Comparison of ENCODE assay signal across 14 cellular contexts in genomic region chr6:87723727-87724078, GRCh38. TPM values are rescaled to one million over a fixed set of nuclear protein-coding genes. Genes with fewer than 3 reads are reported as not detected.
DNase-seq lines count a peak whose midpoint lies in the region; ATAC-seq, FAIRE-seq and TF ChIP-seq lines count a peak whose summit lies in the region.
"Had no signal": no experiment of that assay in that cellular context is flagged by ENCODE, and none has a peak within 500 bp of the region (broad histone marks: within the 10 kb centered on the region; RNA-seq: fewer than 3 reads in every experiment).

No MANE protein-coding gene starts in this region.

- no peaks in the 10 kb centered on the region for H3K36me3 Mint-ChIP-seq in activated T-helper 17 cell treated with anti-CD3 and anti-CD28 coated beads, Interleukin-2, amount 50 U/mL, for 72 hours (ENCODE audit: low read depth)

- no peak for TF ChIP-seq EP300 in HepG2 (IDR thresholded peaks at IDR 0.05; ENCODE audit: low read depth in 2 of 2, low read length in 2 of 2)
- no peak for TF ChIP-seq EP300 in HepG2 (CRISPR knock-in tag; IDR thresholded peaks at IDR 0.05; ENCODE audit: borderline replicate concordance)

- H3K4me2 ChIP-seq in HepG2 (ENCODE audit: low read depth, low read length): 0 out of 2 replicates have a peak overlapping the region, but pooled peaks have one; percentile 13

- POLR2A ChIA-PET in HepG2 (lab: Yijun Ruan, JAX): interaction anchor here (0.7 to 1.5 kb wide), 2 partner anchors 18 to 21 kb away, joined by 3 to 6 read pairs; partner anchors contain the start of gene AKIRIN2

- H3K9me3 ChIP-seq in right cardiac atrium (ENCODE audit: control insufficient read depth, low read length): no peaks in the 10 kb centered on the region
- H3K9me3 ChIP-seq in HepG2 (ENCODE audit: low read length): no peaks in the 10 kb centered on the region
- H3K9me3 ChIP-seq in thyroid gland: no peaks in the 10 kb centered on the region

- no peaks in the 10 kb centered on the region for H3K27me3 ChIP-seq in right cardiac atrium (ENCODE audit: control insufficient read depth, insufficient read depth)
- H3K27me3 ChIP-seq in HepG2 (ENCODE audit: control insufficient read depth in 1 of 2, insufficient read depth in 2 of 2, low read length in 2 of 2): no peaks in the 10 kb centered on the region
- H3K27me3 ChIP-seq in thyroid gland: no peaks in the 10 kb centered on the region

- H3K9ac ChIP-seq in HepG2 (ENCODE audit: insufficient read depth, low read depth, low read length): no peak overlapping the region

- TF ChIP-seq POLR2A in HepG2 (IDR thresholded peaks at IDR 0.05; ENCODE audit: insufficient read depth in 1 of 2, low read depth in 2 of 2, low read length in 2 of 2): no peak
- no peak for TF ChIP-seq POLR2A in thyroid gland (IDR thresholded peaks at IDR 0.05)

- H3K79me2 ChIP-seq in HepG2 (ENCODE audit: insufficient read depth, low read length): no peaks in the 10 kb centered on the region

- H3K9me3 Mint-ChIP-seq in activated T-helper 17 cell treated with anti-CD3 and anti-CD28 coated beads, Interleukin-2, amount 50 U/mL, for 72 hours: no peaks in the 10 kb centered on the region
- H3K9me3 Mint-ChIP-seq: activated naive CD8-positive, alpha-beta T cell treated with anti-CD3 and anti-CD28 coated beads, Interleukin-2, amount 50 U/mL, for 24 hours had no signal

- peaks cover 3% of the 10 kb centered on the region for H3K4me1 ChIP-seq in right cardiac atrium (ENCODE audit: control insufficient read depth, insufficient read depth, low read length)
- H3K4me1 ChIP-seq in HepG2 (ENCODE audit: insufficient read depth, low read length): peaks cover 15% of the 10 kb centered on the region
- H3K4me1 ChIP-seq in thyroid gland: peaks cover 7 to 10% of the 10 kb centered on the region in 2 donors

- no peaks in the 10 kb centered on the region for H3K27me3 Mint-ChIP-seq in activated T-helper 17 cell treated with anti-CD3 and anti-CD28 coated beads, Interleukin-2, amount 50 U/mL, for 72 hours

- no peak for DNase-seq in right cardiac atrium
- no peak for DNase-seq in Right ventricle myocardium inferior (ENCODE audit: missing footprints)
- DNase-seq in HepG2 (ENCODE audit: low spot score): no peak
- DNase-seq in thyroid gland: no peak
- no peak for DNase-seq in NCI-H1930 (lab: John Stamatoyannopoulos, UW)
- no peak for DNase-seq in activated naive CD4-positive, alpha-beta T cell treated with anti-CD3 and anti-CD28 coated beads, Interleukin-2, amount 50 U/mL, for 16 hours
- DNase-seq in NCI-H748 treated with DMSO at 0.1 percent for 48 hours (lab: John Stamatoyannopoulos, UW): no peak
- DNase-seq: activated naive CD8-positive, alpha-beta T cell treated with anti-CD3 and anti-CD28 coated beads, Interleukin-2, amount 50 U/mL, for 24 hours; Karpas-422; NCI-H1694; NCI-H510A had no signal

- H3K27ac Mint-ChIP-seq in activated T-helper 17 cell treated with anti-CD3 and anti-CD28 coated beads, Interleukin-2, amount 50 U/mL, for 72 hours: no peak overlapping the region

- no peak for FAIRE-seq in HepG2 (lab: Jason Lieb, UNC)
- FAIRE-seq: colon, D721Med had no signal

- TF ChIP-seq RAD21 in HepG2 (CRISPR knock-in tag; IDR thresholded peaks at IDR 0.05): no peak

- TF ChIP-seq CTCF in HepG2 (CRISPR knock-in tag; IDR thresholded peaks at IDR 0.05) (no peak), thyroid gland (IDR thresholded peaks at IDR 0.05) (no peak)

- no peaks in the 10 kb centered on the region for H4K20me1 ChIP-seq in HepG2 (ENCODE audit: insufficient read depth, low read length)

- H3K27ac ChIP-seq in right cardiac atrium (ENCODE audit: low read length) (peak overlapping the region; percentile 72), HepG2 (ENCODE audit: extremely low read length, insufficient read depth, low read length) (no peak overlapping the region), thyroid gland (peak overlapping the region; percentile 14 to 63 (median 51))

- H3K4me3 Mint-ChIP-seq in activated T-helper 17 cell treated with anti-CD3 and anti-CD28 coated beads, Interleukin-2, amount 50 U/mL, for 72 hours: peak overlapping the region; percentile 50
- H3K4me3 Mint-ChIP-seq: activated naive CD8-positive, alpha-beta T cell treated with anti-CD3 and anti-CD28 coated beads, Interleukin-2, amount 50 U/mL, for 24 hours had no signal

- H2AFZ ChIP-seq in HepG2 (ENCODE audit: low read length): no peak overlapping the region

- BruUV-seq in HepG2 (replicated peaks; lab: Mats Ljungman, UMichigan): no TSS peak

- WGBS in right cardiac atrium: 90% methylated on average over 4 of the region's 4 CpGs
- 97% methylated on average over 4 of the region's 4 CpGs for WGBS in HepG2 (ENCODE audit: low lambda C conversion rate)
- 92 to 94% methylated on average over 4 of the region's 4 CpGs for WGBS in thyroid gland, 2 donors

- CTCF ChIA-PET in HepG2 (lab: Yijun Ruan, JAX; ENCODE audit: low intra/inter-chr PET ratio, low total read pairs): no interaction called here

- no peaks in the 10 kb centered on the region for H3K36me3 ChIP-seq in HepG2 (replicated peaks in 1 of 2; ENCODE audit: control insufficient read depth in 1 of 2, insufficient read depth in 2 of 2, low read length in 2 of 2)
- H3K36me3 ChIP-seq in thyroid gland: no peaks in the 10 kb centered on the region

- ATAC-seq in right cardiac atrium (no peak), Right ventricle myocardium inferior (no peak), HepG2 (no peak)
- ATAC-seq in activated T-helper 17 cell treated with anti-CD3 and anti-CD28 coated beads, Interleukin-2, amount 50 U/mL, for 72 hours (replicated peaks): peak; percentile 32

- in situ Hi-C loops in HepG2 (cut with HindIII; ENCODE audit: extremely low pct_ligation_motif_present, low pct_unique_long_range_greater_than_20kb): no loop called here

- peaks cover 28% of the 10 kb centered on the region for H3K4me1 Mint-ChIP-seq in activated T-helper 17 cell treated with anti-CD3 and anti-CD28 coated beads, Interleukin-2, amount 50 U/mL, for 72 hours

- H3K4me3 ChIP-seq in right cardiac atrium (ENCODE audit: low read length): no peak overlapping the region
- H3K4me3 ChIP-seq in HepG2 (replicated peaks in 1 of 3; ENCODE audit: insufficient read depth in 1 of 3, low read depth in 2 of 3, low read length in 3 of 3): no peak overlapping the region
- no peak overlapping the region for H3K4me3 ChIP-seq in thyroid gland (replicated peaks in 1 of 3)

- intact Hi-C loops in right cardiac atrium (cut with DNase I): no loop called here
- intact Hi-C loops in Right ventricle myocardium inferior (cut with DNase I): no loop called here
- intact Hi-C loops in HepG2 (cut with micrococcal nuclease; ENCODE audit: unreplicated experiment): no loop called here
- intact Hi-C loops in thyroid gland (cut with DNase I): no loop called here

TF ChIP-seq in HepG2, 621 proteins besides CTCF, POLR2A, EP300 and RAD21:
- no peak for TF ChIP-seq ZBTB20 (CRISPR knock-in tag; IDR thresholded peaks at IDR 0.05; ENCODE audit: borderline replicate concordance, low read depth)

RNA-seq across cellular contexts. Expression of gene AKIRIN2, which starts 21.7 kb away (rescaled TPM):
- total RNA-seq in right cardiac atrium (10 to 100 TPM; 34.4 to 39.7 (median 37.8) TPM), Right ventricle myocardium inferior (36.1 TPM), HepG2 (2016; rRNA removed; fragmentation: Illumina TruSeq; extraction: Trizol) (23.4 and 29.2 TPM in 2 replicates), thyroid gland (10 to 100 TPM; 20.1 to 24.0 (median 21.9) TPM)
- polyA plus RNA-seq in right cardiac atrium (32.6 TPM), HepG2 (2011; rRNA removed) (15.6 and 16.0 TPM in 2 replicates)
- 10 to 100 TPM; 80.5 to 82.2 TPM for total RNA-seq in activated T-helper 17 cell treated with anti-CD3 and anti-CD28 coated beads, Interleukin-2, amount 50 U/mL, for 72 hours
- 6.7 and 8.7 TPM in 2 replicates for total RNA-seq in HepG2 (2016; cell fraction: cytosol; rRNA removed; fragmentation: Illumina TruSeq; extraction: Trizol; ENCODE audit: low read depth)
- total RNA-seq in HepG2 (2016; cell fraction: insoluble cytoplasmic fraction; rRNA removed; fragmentation: Illumina TruSeq; extraction: Trizol): 21.0 and 29.6 TPM in 2 replicates
- 30.2 and 32.7 TPM in 2 replicates for total RNA-seq in HepG2 (2016; cell fraction: membrane; rRNA removed; fragmentation: Illumina TruSeq; extraction: Trizol)
- 28.7 and 38.1 TPM in 2 replicates for total RNA-seq in HepG2 (2016; cell fraction: nucleus; rRNA removed; fragmentation: Illumina TruSeq; extraction: Trizol)
- polyA plus RNA-seq in HepG2 (2011; cell fraction: cytosol; rRNA removed): 8.3 and 10.7 TPM in 2 replicates
- 22.6 and 23.5 TPM in 2 replicates for polyA plus RNA-seq in HepG2 (2011; cell fraction: nucleus; rRNA removed)
- polyA plus RNA-seq in HepG2 (2012): 40.3 and 44.8 TPM in 2 replicates
- polyA plus RNA-seq in HepG2 (2016; cell fraction: cytosol; fragmentation: Illumina TruSeq; extraction: Trizol; ENCODE audit: low read depth): 17.2 and 17.9 TPM in 2 replicates
- polyA plus RNA-seq in HepG2 (2016; cell fraction: insoluble cytoplasmic fraction; fragmentation: Illumina TruSeq; extraction: Trizol; ENCODE audit: low read depth): 59.2 and 61.5 TPM in 2 replicates
- polyA plus RNA-seq in HepG2 (2016; cell fraction: membrane; fragmentation: Illumina TruSeq; extraction: Trizol; ENCODE audit: low read depth): 34.9 and 39.3 TPM in 2 replicates
- 58.6 and 63.2 TPM in 2 replicates for polyA plus RNA-seq in HepG2 (2016; cell fraction: nucleus; fragmentation: Illumina TruSeq; extraction: Trizol; ENCODE audit: insufficient read depth, low read depth)
- 7.8 and 15.7 TPM in 2 replicates for polyA minus RNA-seq in HepG2 (2011; rRNA and poly(A)+ RNA removed; ENCODE audit: low replicate concordance)
- 25.7 and 27.7 TPM in 2 replicates for polyA minus RNA-seq in HepG2 (2011; cell fraction: cytosol; rRNA and poly(A)+ RNA removed)
- polyA minus RNA-seq in HepG2 (2011; cell fraction: nucleus; rRNA and poly(A)+ RNA removed): 40.0 and 50.9 TPM in 2 replicates
